8 cellular contexts compared by ENCODE assay signal in the genomic region with DNA sequence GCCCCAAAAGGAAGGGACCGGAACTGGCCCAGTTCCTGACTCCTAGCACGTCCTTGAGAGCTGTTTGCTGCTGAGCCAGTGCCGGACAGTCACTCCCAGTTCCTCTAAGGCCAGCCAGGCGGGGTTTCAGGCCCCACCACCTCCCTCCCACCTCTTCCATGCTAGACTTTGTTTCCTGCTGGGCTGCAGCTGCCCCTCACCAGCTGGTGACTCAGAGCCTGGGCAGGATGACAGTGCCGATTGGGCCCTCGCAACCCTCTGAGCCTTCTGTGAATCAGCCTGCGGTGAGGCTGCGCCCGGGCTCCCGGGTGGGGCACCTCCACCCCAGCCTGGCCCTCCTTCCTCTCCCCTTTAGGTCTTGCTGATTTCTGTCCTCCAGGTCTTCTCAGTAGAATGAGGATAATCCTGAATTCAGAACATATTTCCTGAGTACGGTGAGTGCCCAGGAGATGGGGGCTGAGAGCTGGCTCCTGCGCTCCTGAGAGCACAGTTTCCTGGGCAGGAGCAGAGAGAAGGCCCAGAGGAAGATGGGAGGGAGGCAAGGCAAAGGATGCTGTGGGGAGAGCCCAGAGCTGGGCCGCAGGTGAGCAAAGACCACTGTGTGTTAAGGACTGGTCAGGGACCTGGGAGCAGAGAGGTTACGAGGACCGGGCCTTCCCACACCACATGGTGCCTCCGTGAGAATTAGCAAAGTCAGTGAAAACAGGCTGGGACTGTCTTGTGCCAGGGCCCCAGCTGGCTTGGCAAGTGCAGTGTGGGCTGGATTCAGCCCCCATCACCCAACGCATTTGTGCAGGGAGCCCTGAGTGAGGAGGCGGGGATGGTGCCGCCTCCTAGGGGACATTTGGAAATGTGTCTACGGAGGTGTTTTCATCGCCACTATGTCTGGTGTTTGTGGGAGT. TPM values are rescaled to one million over a fixed set of nuclear protein-coding genes. Genes with fewer than 3 reads are reported as not detected.
DNase-seq lines count a peak whose midpoint lies in the region; ATAC-seq and TF ChIP-seq lines count a peak whose summit lies in the region.

No MANE protein-coding gene starts in this region.

- no peak overlapping the region for H2BK15ac ChIP-seq in H9 (ENCODE audit: low read depth, low read length)

- no peaks in the 10 kb centered on the region for H4K20me1 ChIP-seq in H9 (ENCODE audit: control insufficient read depth, insufficient read depth, insufficient read length)

- H3K36me3 Mint-ChIP-seq in H9 (ENCODE audit: insufficient read depth in 1 of 3, low read depth in 3 of 3): no peaks in the 10 kb centered on the region

- no peak overlapping the region for H3K4me2 ChIP-seq in H9 (ENCODE audit: insufficient read depth, insufficient read length, low read length)

- no peak overlapping the region for H2AFZ ChIP-seq in ACC112 (ENCODE audit: low read length, unreplicated experiment)
- H2AFZ ChIP-seq in H9 (ENCODE audit: low read length): no peak overlapping the region

- H2BK120ac ChIP-seq in H9 (ENCODE audit: low read depth, low read length, poor library complexity, severe bottlenecking): no peak overlapping the region

- H3K27me3 ChIP-seq in ACC112 (ENCODE audit: insufficient read depth, low read length): no peaks in the 10 kb centered on the region
- no peaks in the 10 kb centered on the region for H3K27me3 ChIP-seq in H9 (ENCODE audit: insufficient read depth, low read length)

- no peak overlapping the region for H2BK12ac ChIP-seq in H9 (ENCODE audit: insufficient read length, low read depth, low read length)

- no CpG with 5 or more reads among the region's 21 CpGs for WGBS in H9 (ENCODE audit: extremely low coverage, insufficient read length, low lambda C conversion rate)

- peaks cover 4% of the 10 kb centered on the region; the same call in 1 of the 2 replicates for H3K36me3 ChIP-seq in ACC112 (ENCODE audit: insufficient read depth, low read length)

- peaks cover 26% of the 10 kb centered on the region for H3K79me2 ChIP-seq in ACC112 (ENCODE audit: control insufficient read depth, insufficient read depth, low read length, unreplicated experiment)
- H3K79me2 ChIP-seq in H9 (ENCODE audit: insufficient read depth, low read length): no peaks in the 10 kb centered on the region

- H3K9ac ChIP-seq in H9 (ENCODE audit: extremely low read depth, insufficient read length, low read length): no peak overlapping the region

- peak overlapping the region; percentile 30 for H3K18ac ChIP-seq in H9 (ENCODE audit: insufficient read length, low read depth, low read length)

- H3K27me3 Mint-ChIP-seq in H9 (ENCODE audit: low read depth): no peaks in the 10 kb centered on the region; the same call in none of the 2 replicates

- no peak overlapping the region for H3T11ph ChIP-seq in H9 (ENCODE audit: low read length)

- no peak overlapping the region for H2BK20ac ChIP-seq in H9 (ENCODE audit: low read depth, low read length, poor library complexity, severe bottlenecking)

- peak; percentile 53 for TF ChIP-seq CTCF in H9 (conservative IDR thresholded peaks at IDR 0.05)

- H3K23ac ChIP-seq in H9 (ENCODE audit: insufficient read length, low read depth, low read length): no peak overlapping the region

- H3K9me3 ChIP-seq in H9 (ENCODE audit: control insufficient read depth, low read depth, low read length): no peaks in the 10 kb centered on the region

- no peaks in the 10 kb centered on the region for H3K79me1 ChIP-seq in H9 (ENCODE audit: insufficient read depth, low read depth, low read length, poor library complexity, severe bottlenecking)

- H3K4me1 Mint-ChIP-seq in H9: peaks cover 19 to 30% of the 10 kb centered on the region in 2 experiments

- no peak overlapping the region for H4K91ac ChIP-seq in H9 (ENCODE audit: insufficient read length, low read depth, low read length)

- peak; percentile 89 for DNase-seq in H9
- peak; percentile 98 for DNase-seq in NCI-H69 (lab: John Stamatoyannopoulos, UW)
- peak; percentile 87 for DNase-seq in activated CD8-positive, alpha-beta memory T cell treated with anti-CD3 and anti-CD28 coated beads for 24 hours
- peak; percentile 77 for DNase-seq in ecto neural progenitor cell (ENCODE audit: low spot score)
- DNase-seq in medulla oblongata (ENCODE audit: extremely low spot score): peak; percentile 82
- peak; percentile 69 to 72 for DNase-seq in stimulated activated CD4-positive, alpha-beta T cell treated with anti-CD3 and anti-CD28 coated beads, Interleukin-4, amount 100 ng/mL, for 48 hours (ENCODE audit: low read depth in 2 of 2)

- H3K4me3 Mint-ChIP-seq in H9: no peak overlapping the region; a peak in 1 of 5 replicates

- H3K9me3 Mint-ChIP-seq in H9: no peaks in the 10 kb centered on the region

- ATAC-seq in GM19351 (IDR thresholded peaks at IDR 0.05; ENCODE audit: unreplicated experiment): no peak

- H3K56ac ChIP-seq in H9 (ENCODE audit: insufficient read length, low read depth, low read length): no peak overlapping the region

- peak overlapping the region; percentile 59 to 91 (median 73); a peak in 5 of 7 replicates for H3K27ac Mint-ChIP-seq in H9

- H3K4me3 ChIP-seq in ACC112 (ENCODE audit: low read depth, low read length): peak overlapping the region; percentile 69

- no peak overlapping the region for H2AK5ac ChIP-seq in H9 (ENCODE audit: insufficient read length, low read length)

- no peak overlapping the region for H4K5ac ChIP-seq in H9 (ENCODE audit: insufficient read length, low read depth, low read length)

- no peak overlapping the region for H3K4ac ChIP-seq in H9 (ENCODE audit: low read depth, low read length)

- H3K27ac ChIP-seq in ACC112 (ENCODE audit: low read depth, low read length): peak overlapping the region; percentile 89
- no peak overlapping the region for H3K27ac ChIP-seq in H9 (ENCODE audit: insufficient read length, low read depth, low read length)

- H3K4me1 ChIP-seq in ACC112 (ENCODE audit: control insufficient read depth, insufficient read depth, low read length, unreplicated experiment) (peaks cover 44% of the 10 kb centered on the region), H9 (ENCODE audit: insufficient read depth, low read length) (no peaks in the 10 kb centered on the region; the same call in 1 of the 2 replicates)

- no peak overlapping the region; the same call in 1 of the 2 replicates for H3K14ac ChIP-seq in H9 (ENCODE audit: insufficient read depth, low read length)

- no peaks in the 10 kb centered on the region for H3K23me2 ChIP-seq in H9 (ENCODE audit: insufficient read length, low read depth, low read length, poor library complexity, severe bottlenecking)

- no peak overlapping the region for H4K8ac ChIP-seq in H9 (replicated peaks; ENCODE audit: insufficient read length, low read depth, low read length)

- no peak overlapping the region for H2BK5ac ChIP-seq in H9 (ENCODE audit: insufficient read length, low read length)

RNA-seq across cellular contexts. Expression of gene STXBP1, which starts 32.9 kb away (rescaled TPM):
- 22.1 and 22.3 TPM in 2 replicates for total RNA-seq in H9 (2021)
